In genomic region chr4:7786040-7786439, GRCh38 we compare ENCODE assay signal across 22 cellular contexts.
"Had no signal": no experiment of that assay in that cellular context is flagged by ENCODE, and none has a peak within 500 bp of the region (broad histone marks: within the 10 kb centered on the region; RNA-seq: fewer than 3 reads in every experiment).

No MANE protein-coding gene starts in this region.

- H3K27ac Mint-ChIP-seq: activated CD8-positive, alpha-beta memory T cell treated with anti-CD3 and anti-CD28 coated beads, Interleukin-2, amount 10 ng/mL, durations not matched to agents 7 days and 5 days; activated naive CD8-positive, alpha-beta T cell treated with anti-CD3 and anti-CD28 coated beads, Interleukin-2, amount 50 U/mL, for 24 hours had no signal

- H3K9me3 Mint-ChIP-seq: activated naive CD8-positive, alpha-beta T cell treated with anti-CD3 and anti-CD28 coated beads, Interleukin-2, amount 50 U/mL, for 24 hours; activated T-helper 17 cell treated with anti-CD3 and anti-CD28 coated beads, Interleukin-2, amount 50 U/mL, for 72 hours; brain had no signal

- ATAC-seq: activated CD4-positive, CD25-positive, alpha-beta regulatory T cell treated with anti-CD3 and anti-CD28 coated beads, Interleukin-2, amount 50 U/mL, for 24 hours; activated CD8-positive, alpha-beta memory T cell treated with anti-CD3 and anti-CD28 coated beads, Interleukin-2, amount 10 ng/mL, durations not matched to agents 7 days and 5 days; activated naive CD8-positive, alpha-beta T cell treated with anti-CD3 and anti-CD28 coated beads, Interleukin-2, amount 50 U/mL, for 24 hours; K562; PC-3 had no signal

- H3K9me3 ChIP-seq: ascending aorta had no signal

- DNase-seq: activated CD4-positive, alpha-beta T cell treated with anti-CD3 and anti-CD28 coated beads for 4 hours; activated CD8-positive, alpha-beta memory T cell treated with anti-CD3 and anti-CD28 coated beads, Interleukin-2, amount 10 ng/mL, durations not matched to agents 7 days and 5 days; activated naive CD4-positive, alpha-beta T cell treated with anti-CD3 and anti-CD28 coated beads, Interleukin-2, amount 50 U/mL, for 16 hours; activated naive CD8-positive, alpha-beta T cell treated with anti-CD3 and anti-CD28 coated beads, Interleukin-2, amount 50 U/mL, for 24 hours; activated T-cell treated with anti-CD3 and anti-CD28 coated beads, Interleukin-2, amount 50 U/mL, for 48 hours; amniotic stem cell; Karpas-422; MM.1S; NCI-H1105 treated with DMSO at 0.1 percent for 48 hours; NCI-H1436 treated with DMSO at 0.1 percent for 48 hours; NCI-H187; NCI-H2081 treated with DMSO at 0.1 percent for 48 hours; NCI-H446; NCI-H524; PC-3; SW 1271 had no signal

- H3K36me3 Mint-ChIP-seq: activated CD8-positive, alpha-beta memory T cell treated with anti-CD3 and anti-CD28 coated beads, Interleukin-2, amount 10 ng/mL, durations not matched to agents 7 days and 5 days had no signal

- H3K27me3 Mint-ChIP-seq: activated CD8-positive, alpha-beta memory T cell treated with anti-CD3 and anti-CD28 coated beads, Interleukin-2, amount 10 ng/mL, durations not matched to agents 7 days and 5 days; activated naive CD8-positive, alpha-beta T cell treated with anti-CD3 and anti-CD28 coated beads, Interleukin-2, amount 50 U/mL, for 24 hours; activated T-helper 17 cell treated with anti-CD3 and anti-CD28 coated beads, Interleukin-2, amount 50 U/mL, for 72 hours; brain had no signal

- H3K27me3 ChIP-seq: ascending aorta had no signal

- H3K4me3 ChIP-seq: ascending aorta, K562, SK-N-MC had no signal

- H3K4me3 Mint-ChIP-seq: activated CD8-positive, alpha-beta memory T cell treated with anti-CD3 and anti-CD28 coated beads, Interleukin-2, amount 10 ng/mL, durations not matched to agents 7 days and 5 days; activated naive CD8-positive, alpha-beta T cell treated with anti-CD3 and anti-CD28 coated beads, Interleukin-2, amount 50 U/mL, for 24 hours; brain had no signal

- H3K27ac ChIP-seq: ascending aorta, SK-N-MC had no signal
